25 cellular contexts compared by ENCODE assay signal in the genomic region with DNA sequence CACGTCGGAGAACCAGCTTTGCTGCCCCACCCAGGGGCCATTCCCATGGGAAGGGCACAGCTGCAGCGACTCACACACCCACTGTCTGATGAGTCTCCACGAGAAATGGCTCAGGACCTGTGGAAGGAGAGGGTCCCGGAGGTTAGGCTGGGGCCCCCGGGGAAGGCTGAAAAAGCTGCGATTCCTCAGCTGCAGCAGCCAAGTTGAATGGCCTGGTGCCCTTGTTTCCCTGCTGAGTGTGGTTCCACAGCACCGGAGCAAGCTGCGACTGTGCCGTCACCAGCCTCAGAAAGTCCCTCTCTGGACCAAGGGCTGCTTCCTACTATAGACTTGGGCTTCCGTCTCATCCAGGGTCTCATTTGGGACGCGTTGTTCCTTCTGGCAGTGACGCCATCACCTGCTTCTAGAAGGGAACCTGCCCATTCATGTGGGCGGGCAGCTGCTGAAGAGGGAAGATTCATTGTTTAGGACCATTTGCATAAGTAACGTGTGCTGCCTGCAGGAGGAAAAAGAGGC.
DNase-seq lines count a peak whose midpoint lies in the region; ATAC-seq and TF ChIP-seq lines count a peak whose summit lies in the region.
"Had no signal": no experiment of that assay in that cellular context is flagged by ENCODE, and none has a peak within 500 bp of the region (broad histone marks: within the 10 kb centered on the region; RNA-seq: fewer than 3 reads in every experiment).

No MANE protein-coding gene starts in this region.

- H3K27ac Mint-ChIP-seq in activated naive CD4-positive, alpha-beta T cell treated with anti-CD3 and anti-CD28 coated beads, Interleukin-2, amount 50 U/mL, for 72 hours, result no peak overlapping the region
- H3K27ac Mint-ChIP-seq: CD4-positive, alpha-beta memory T cell; mesothelial cell of epicardium; natural killer cell treated with Interleukin-12 subunit alpha and Interleukin-12 subunit beta and Interleukin-15 and Interleukin-18, amount 100 ng/mL, for 72 hours; progenitor cell of endocrine pancreas; stimulated activated naive CD8-positive, alpha-beta T cell treated with anti-CD3 and anti-CD28 coated beads, Interleukin-15, Interleukin-2, amounts not matched to agents 100 ng/mL and 50 ng/mL, for 24 hours had no signal

- no peak for TF ChIP-seq CTCF in WERI-Rb-1 (IDR thresholded peaks at IDR 0.05; ENCODE audit: low read depth, low read length)
- TF ChIP-seq CTCF in esophagus squamous epithelium (IDR thresholded peaks at IDR 0.05), result no peak
- no peak for TF ChIP-seq CTCF in GM20000 (IDR thresholded peaks at IDR 0.05; ENCODE audit: extremely low read depth, missing control alignments)

- H3K27ac ChIP-seq in WERI-Rb-1 (peak overlapping the region; percentile 62), esophagus squamous epithelium (peak overlapping the region in 3 of 4 donors; percentile 5 to 77 (median 44))
- H3K27ac ChIP-seq: RWPE1 had no signal

- peak in 1 of 4 donors; percentile 8 for TF ChIP-seq POLR2A in esophagus squamous epithelium (IDR thresholded peaks at IDR 0.05)

- peaks cover 0 to 7% (median 4%) of the 10 kb centered on the region in 3 donors for H3K4me1 ChIP-seq in esophagus squamous epithelium

- H3K9me3 Mint-ChIP-seq in activated naive CD4-positive, alpha-beta T cell treated with anti-CD3 and anti-CD28 coated beads, Interleukin-2, amount 50 U/mL, for 72 hours, result no peaks in the 10 kb centered on the region
- H3K9me3 Mint-ChIP-seq: natural killer cell treated with Interleukin-12 subunit alpha and Interleukin-12 subunit beta and Interleukin-15 and Interleukin-18, amount 100 ng/mL, for 72 hours; stimulated activated naive CD8-positive, alpha-beta T cell treated with anti-CD3 and anti-CD28 coated beads, Interleukin-15, Interleukin-2, amounts not matched to agents 100 ng/mL and 50 ng/mL, for 24 hours had no signal

- H3K27me3 ChIP-seq in H7 (ENCODE audit: control insufficient read depth, insufficient read depth, low read length) (no peaks in the 10 kb centered on the region), WERI-Rb-1 (ENCODE audit: insufficient read depth, low read depth, severe bottlenecking) (no peaks in the 10 kb centered on the region), esophagus squamous epithelium (peaks cover 0 to 78% (median 0%) of the 10 kb centered on the region in 4 donors)

- H3K4me3 ChIP-seq in H7 (ENCODE audit: insufficient read depth, low read depth, low read length) (no peak overlapping the region), WERI-Rb-1 (ENCODE audit: low read depth, low read length) (no peak overlapping the region), esophagus squamous epithelium (no peak overlapping the region)
- H3K4me3 ChIP-seq: GM12878, K562, smooth muscle cell, upper lobe of left lung had no signal

- ATAC-seq in sciatic nerve (peak; percentile 32), HG03159 (IDR thresholded peaks at IDR 0.05; ENCODE audit: unreplicated experiment) (no peak), GM19023 (IDR thresholded peaks at IDR 0.05; ENCODE audit: unreplicated experiment) (no peak)
- ATAC-seq in activated naive CD4-positive, alpha-beta T cell treated with anti-CD3 and anti-CD28 coated beads, Interleukin-2, amount 50 U/mL, for 72 hours, result no peak
- ATAC-seq: GM12878; K562; natural killer cell treated with Interleukin-12 subunit alpha and Interleukin-12 subunit beta and Interleukin-15 and Interleukin-18, amount 100 ng/mL, for 72 hours had no signal

- peak; percentile 77 for DNase-seq in H7
- no peak for DNase-seq in WERI-Rb-1
- no peak for DNase-seq in esophagus squamous epithelium (lab: John Stamatoyannopoulos, UW)
- DNase-seq in sciatic nerve (ENCODE audit: low spot score), result no peak
- DNase-seq in GM20000 (ENCODE audit: low spot score), result no peak
- DNase-seq in activated naive CD4-positive, alpha-beta T cell treated with anti-CD3 and anti-CD28 coated beads, Interleukin-2, amount 50 U/mL, for 72 hours (ENCODE audit: low spot score in 2 of 2), result no peak
- DNase-seq: activated CD8-positive, alpha-beta memory T cell treated with anti-CD3 and anti-CD28 coated beads, Interleukin-2, amount 50 U/mL, for 48 hours; activated effector memory CD4-positive, alpha-beta T cell treated with anti-CD3 and anti-CD28 coated beads, Interleukin-2, amount 50 U/mL, for 16 hours; CD4-positive, alpha-beta memory T cell; central memory CD4-positive, alpha-beta T cell; left cardiac atrium; NCI-H187; NCI-H446; stimulated activated CD4-positive, alpha-beta T cell treated with anti-CD3 and anti-CD28 coated beads, Interleukin-4, amount 100 ng/mL, for 24 hours; upper lobe of left lung had no signal

- intact Hi-C loops in esophagus squamous epithelium (cut with DNase I), result no loop called here
- intact Hi-C loops in sciatic nerve (cut with DNase I), result no loop called here

- H3K9me3 ChIP-seq in WERI-Rb-1 (ENCODE audit: severe bottlenecking) (peaks cover 3% of the 10 kb centered on the region), esophagus squamous epithelium (no peaks in the 10 kb centered on the region)
- H3K9me3 ChIP-seq: upper lobe of left lung had no signal

- 53 to 63% methylated on average over 7 to 9 of the region's 16 CpGs for WGBS in esophagus squamous epithelium, 2 donors

- no peaks in the 10 kb centered on the region for H3K36me3 Mint-ChIP-seq in activated naive CD4-positive, alpha-beta T cell treated with anti-CD3 and anti-CD28 coated beads, Interleukin-2, amount 50 U/mL, for 72 hours
- H3K36me3 Mint-ChIP-seq: CD4-positive, alpha-beta memory T cell; mesothelial cell of epicardium; natural killer cell treated with Interleukin-12 subunit alpha and Interleukin-12 subunit beta and Interleukin-15 and Interleukin-18, amount 100 ng/mL, for 72 hours had no signal

- H3K36me3 ChIP-seq in H7 (replicated peaks; ENCODE audit: control insufficient read depth, insufficient read depth, low read length) (no peaks in the 10 kb centered on the region), WERI-Rb-1 (no peaks in the 10 kb centered on the region), esophagus squamous epithelium (no peaks in the 10 kb centered on the region)
- H3K36me3 ChIP-seq: upper lobe of left lung had no signal
